9 cellular contexts compared by ENCODE assay signal in genomic region chr2:27705851-27706622, GRCh38. TPM values are rescaled to one million over a fixed set of nuclear protein-coding genes. Genes with fewer than 3 reads are reported as not detected.
DNase-seq lines count a peak whose midpoint lies in the region; ATAC-seq and TF ChIP-seq lines count a peak whose summit lies in the region.
"Had no signal": no experiment of that assay in that cellular context is flagged by ENCODE, and none has a peak within 500 bp of the region (broad histone marks: within the 10 kb centered on the region; RNA-seq: fewer than 3 reads in every experiment).

No MANE protein-coding gene starts in this region.

- CTCF ChIA-PET in A673 (lab: Charles Lee), result interaction anchor here (1.0 kb wide), 1 partner anchor 22 kb away, joined by 3 read pairs; no protein-coding TSS in a partner anchor

- BruUV-seq in A673 (replicated peaks; lab: Mats Ljungman, UMichigan), result no TSS peak

- intact Hi-C loops in sciatic nerve (cut with DNase I), result loop anchor here (10.0 kb wide), 1 partner anchor 689 kb away; the partner anchor contains the start of gene FOSL2
- intact Hi-C loops in A673 (cut with micrococcal nuclease; ENCODE audit: unreplicated experiment), result no loop called here

- H3K27ac ChIP-seq in SJCRH30 (peak overlapping the region; percentile 64), A673 (ENCODE audit: low read depth, low read length, poor library complexity, severe bottlenecking) (no peak overlapping the region)
- H3K27ac ChIP-seq: BLaER1 had no signal

- ATAC-seq in sciatic nerve (peak; percentile 89), HG03280 (IDR thresholded peaks at IDR 0.05; ENCODE audit: unreplicated experiment) (no peak), GM18517 (IDR thresholded peaks at IDR 0.05; ENCODE audit: unreplicated experiment) (no peak)

- H3K36me3 ChIP-seq in SJCRH30, result no peaks in the 10 kb centered on the region
- H3K36me3 ChIP-seq in A673 (ENCODE audit: insufficient read depth, low read length, poor library complexity, severe bottlenecking), result no peaks in the 10 kb centered on the region
- H3K36me3 ChIP-seq: BLaER1 had no signal

- H3K9me3 ChIP-seq in SJCRH30 (replicated peaks) (no peaks in the 10 kb centered on the region), A673 (ENCODE audit: low read depth, low read length, poor library complexity, severe bottlenecking) (no peaks in the 10 kb centered on the region)
- H3K9me3 ChIP-seq: BLaER1 had no signal

- DNase-seq in NCI-H1417 (lab: John Stamatoyannopoulos, UW), result peak in 2 of 3 experiments; percentile 20 to 54
- DNase-seq in NCI-H1417 treated with DMSO at 0.1 percent for 48 hours (lab: John Stamatoyannopoulos, UW), result no peak
- DNase-seq in SJCRH30, result peak; percentile 90 to 96
- DNase-seq in fibroblast of villous mesenchyme (ENCODE audit: low read depth), result peak; percentile 83
- DNase-seq in sciatic nerve (ENCODE audit: low spot score), result no peak
- no peak for DNase-seq in A673 (ENCODE audit: low spot score)

- H3K4me3 ChIP-seq in SJCRH30 (peak overlapping the region; percentile 3; the same call in 1 of the 2 replicates), fibroblast of villous mesenchyme (ENCODE audit: low read depth, low read length) (no peak overlapping the region), A673 (ENCODE audit: low read depth, low read length, poor library complexity, severe bottlenecking) (no peak overlapping the region)
- H3K4me3 ChIP-seq: BLaER1 had no signal

- POLR2A ChIA-PET in A673 (lab: Charles Lee; ENCODE audit: low non-redundant PET), result no interaction called here

- TF ChIP-seq CTCF in fibroblast of villous mesenchyme (IDR thresholded peaks at IDR 0.05; ENCODE audit: insufficient read depth, low read depth, low read length) (no peak), A673 (conservative IDR thresholded peaks at IDR 0.05; ENCODE audit: low read depth, low read length) (no peak)

- H3K27me3 ChIP-seq in SJCRH30, result no peaks in the 10 kb centered on the region
- no peaks in the 10 kb centered on the region for H3K27me3 ChIP-seq in A673 (replicated peaks; ENCODE audit: insufficient read depth, low read depth, low read length, poor library complexity)
- H3K27me3 ChIP-seq: BLaER1 had no signal

- H3K4me1 ChIP-seq in SJCRH30, result peaks cover 48% of the 10 kb centered on the region
- H3K4me1 ChIP-seq in A673 (ENCODE audit: insufficient read depth, low read length, poor library complexity, severe bottlenecking), result no peaks in the 10 kb centered on the region

RNA-seq across cellular contexts. Expression of gene SLC4A1AP, which starts 42.3 kb away (rescaled TPM):
- total RNA-seq in SJCRH30 (2014; rRNA removed; shearing (Covaris generic)), result 36.0 and 41.6 TPM in 2 replicates
- total RNA-seq in fibroblast of villous mesenchyme (28.7 and 31.1 TPM in 2 replicates), sciatic nerve (20.7 TPM), A673 (2021) (29.7 and 30.4 TPM in 2 replicates)

RNA-seq across cellular contexts. Expression of gene SUPT7L, which starts 42.6 kb away (rescaled TPM):
- 48.5 and 51.2 TPM in 2 replicates for total RNA-seq in SJCRH30 (2014; rRNA removed; shearing (Covaris generic))
- total RNA-seq in fibroblast of villous mesenchyme, result 36.1 and 38.4 TPM in 2 replicates
- 30.8 TPM for total RNA-seq in sciatic nerve
- total RNA-seq in A673 (2021), result 33.1 and 34.0 TPM in 2 replicates

Comparison
In these comparisons a context has a peak if more than half of its experiments do, and no peak if none do; other contexts are left out.
1. DNase-seq: peak in NCI-H1417 (2 of 3), SJCRH30 (2 of 2) and fibroblast of villous mesenchyme (single experiment); none in NCI-H1417 treated with DMSO at 0.1 percent for 48 hours (single experiment), sciatic nerve (single experiment) and A673 (single experiment).